Comparison of ENCODE assay signal across 18 cellular contexts in the genomic region with DNA sequence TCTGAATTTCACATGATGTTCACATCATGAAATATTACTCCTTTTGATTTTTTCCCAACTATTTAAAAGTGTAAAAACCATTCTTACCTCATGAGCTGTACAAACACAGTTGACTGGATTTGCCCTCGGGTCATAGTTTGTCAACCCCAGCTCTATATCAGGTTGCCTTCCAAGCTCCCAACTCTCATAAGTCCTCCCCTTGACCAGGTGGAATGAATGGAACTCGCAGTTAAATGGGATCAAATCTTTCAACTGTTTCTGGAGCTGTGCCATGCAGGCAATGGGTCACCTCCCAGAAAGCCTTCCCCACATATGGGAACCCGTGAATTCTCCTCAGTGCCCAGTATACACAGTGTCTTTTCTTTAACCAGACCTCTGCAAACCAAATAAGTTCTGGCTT.
DNase-seq lines count a peak whose midpoint lies in the region; ATAC-seq and TF ChIP-seq lines count a peak whose summit lies in the region.
"Had no signal": no experiment of that assay in that cellular context is flagged by ENCODE, and none has a peak within 500 bp of the region (broad histone marks: within the 10 kb centered on the region; RNA-seq: fewer than 3 reads in every experiment).

No MANE protein-coding gene starts in this region.

- no peak overlapping the region for H3K9ac ChIP-seq in rectal smooth muscle tissue (ENCODE audit: low read length)
- H3K9ac ChIP-seq: GM23248 had no signal

- DNase-seq in M059J (ENCODE audit: low read depth) (peak; percentile 42), RWPE2 (ENCODE audit: low spot score) (no peak), iPS-NIHi11 (ENCODE audit: low spot score) (peak; percentile 10), Peyer's patch (no peak)
- no peak for DNase-seq in activated T-cell treated with anti-CD3 and anti-CD28 coated beads, Interleukin-2, amount 50 U/mL, for 48 hours
- DNase-seq: BE2C; CD4-positive, alpha-beta memory T cell; COR-L47; DMS153; DMS79 treated with DMSO at 0.1 percent for 48 hours; GF-D8; GM23248; H7 had no signal

- H3K9me3 ChIP-seq in RWPE2 (ENCODE audit: severe bottlenecking) (no peaks in the 10 kb centered on the region), Peyer's patch (no peaks in the 10 kb centered on the region)
- H3K9me3 ChIP-seq: A549, BE2C had no signal

- TF ChIP-seq CTCF in RWPE2 (IDR thresholded peaks at IDR 0.05; ENCODE audit: poor library complexity, severe bottlenecking) = no peak
- no peak for TF ChIP-seq CTCF in Peyer's patch (IDR thresholded peaks at IDR 0.05)

- H3K27ac ChIP-seq in RWPE2 (ENCODE audit: poor library complexity, severe bottlenecking) (no peak overlapping the region), rectal smooth muscle tissue (ENCODE audit: low read depth, low read length) (peak overlapping the region; percentile 23), Peyer's patch (no peak overlapping the region)
- H3K27ac ChIP-seq: A549, C4-2B, GM23248 had no signal

- no peak for TF ChIP-seq POLR2A in Peyer's patch (IDR thresholded peaks at IDR 0.05)

- no peaks in the 10 kb centered on the region for H3K4me1 ChIP-seq in RWPE2 (ENCODE audit: insufficient read depth, poor library complexity, severe bottlenecking)
- no peaks in the 10 kb centered on the region for H3K4me1 ChIP-seq in rectal smooth muscle tissue (ENCODE audit: control insufficient read depth, insufficient read depth, low read length)
- no peaks in the 10 kb centered on the region for H3K4me1 ChIP-seq in Peyer's patch
- H3K4me1 ChIP-seq: A549, BE2C had no signal

- ATAC-seq in RWPE2 (ENCODE audit: low read depth) (peak; percentile 58; the same call in 2 of the 3 replicates), HG03565 (IDR thresholded peaks at IDR 0.05; ENCODE audit: unreplicated experiment) (no peak), GM21619 (IDR thresholded peaks at IDR 0.05; ENCODE audit: unreplicated experiment) (no peak)
- ATAC-seq: A549 had no signal

- H3K4me3 ChIP-seq in RWPE2 (ENCODE audit: severe bottlenecking) = no peak overlapping the region
- no peak overlapping the region for H3K4me3 ChIP-seq in rectal smooth muscle tissue (ENCODE audit: low read length)
- H3K4me3 ChIP-seq in Peyer's patch = no peak overlapping the region
- H3K4me3 ChIP-seq: A549, GM23248 had no signal

- no peaks in the 10 kb centered on the region for H3K36me3 ChIP-seq in RWPE2 (ENCODE audit: low read depth)
- H3K36me3 ChIP-seq in rectal smooth muscle tissue (ENCODE audit: control insufficient read depth, insufficient read depth, low read length) = no peaks in the 10 kb centered on the region
- H3K36me3 ChIP-seq in Peyer's patch = no peaks in the 10 kb centered on the region
- H3K36me3 ChIP-seq: BE2C had no signal

- H3K27me3 ChIP-seq in RWPE2 (ENCODE audit: insufficient read depth, poor library complexity, severe bottlenecking) (peaks cover 3% of the 10 kb centered on the region), rectal smooth muscle tissue (ENCODE audit: control insufficient read depth, insufficient read depth, low read length) (no peaks in the 10 kb centered on the region), Peyer's patch (no peaks in the 10 kb centered on the region)
- H3K27me3 ChIP-seq: BE2C had no signal

Comparison
In these comparisons a context has a peak if more than half of its experiments do, and no peak if none do; other contexts are left out.
1. DNase-seq: peak in M059J (single experiment) and iPS-NIHi11 (single experiment); none in RWPE2 (single experiment), activated T-cell treated with anti-CD3 and anti-CD28 coated beads, Interleukin-2, amount 50 U/mL, for 48 hours (0 of 2) and Peyer's patch (0 of 3).